Comparison of ENCODE assay signal across 9 cellular contexts in genomic region chr10:4280481-4281206, GRCh38.
DNase-seq lines count a peak whose midpoint lies in the region; ATAC-seq and TF ChIP-seq lines count a peak whose summit lies in the region.
"Had no signal": no experiment of that assay in that cellular context is flagged by ENCODE, and none has a peak within 500 bp of the region (broad histone marks: within the 10 kb centered on the region; RNA-seq: fewer than 3 reads in every experiment).

No MANE protein-coding gene starts in this region.

- peaks cover 53% of the 10 kb centered on the region for H3K4me1 ChIP-seq in left ventricle myocardium inferior
- peaks cover 8% of the 10 kb centered on the region for H3K4me1 ChIP-seq in right cardiac atrium (ENCODE audit: control insufficient read depth, insufficient read depth, low read length)
- H3K4me1 ChIP-seq in mucosa of rectum (ENCODE audit: control insufficient read depth in 2 of 2, insufficient read depth in 2 of 2, low read length in 2 of 2), result peaks cover 22 to 24% of the 10 kb centered on the region in 2 donors
- peaks cover 53% of the 10 kb centered on the region for H3K4me1 ChIP-seq in vagina

- peak overlapping the region; percentile 69 for H3K27ac Mint-ChIP-seq in dendritic cell treated with granulocyte-macrophage colony-stimulating factor and Interleukin-4, amounts not matched to agents 40 ng/mL and 50 ng/mL, for 4 days

- intact Hi-C loops in left ventricle myocardium inferior (cut with micrococcal nuclease) (no loop called here), right cardiac atrium (cut with DNase I) (no loop called here), vagina (cut with DNase I) (no loop called here)
- intact Hi-C loops in dendritic cell treated with granulocyte-macrophage colony-stimulating factor and Interleukin-4, amounts not matched to agents 40 ng/mL and 50 ng/mL, for 4 days (cut with micrococcal nuclease), result no loop called here

- peaks cover 34% of the 10 kb centered on the region for H3K4me1 Mint-ChIP-seq in dendritic cell treated with granulocyte-macrophage colony-stimulating factor and Interleukin-4, amounts not matched to agents 40 ng/mL and 50 ng/mL, for 4 days (ENCODE audit: low read depth)

- H3K9me3 ChIP-seq in left ventricle myocardium inferior (replicated peaks) (no peaks in the 10 kb centered on the region), right cardiac atrium (ENCODE audit: control insufficient read depth, low read length) (no peaks in the 10 kb centered on the region), mucosa of rectum (ENCODE audit: control insufficient read depth in 2 of 2, low read length in 2 of 2) (no peaks in the 10 kb centered on the region), vagina (no peaks in the 10 kb centered on the region)

- TF ChIP-seq CTCF in left ventricle myocardium inferior (IDR thresholded peaks at IDR 0.05; ENCODE audit: borderline replicate concordance), result no peak
- TF ChIP-seq CTCF in vagina (IDR thresholded peaks at IDR 0.05), result no peak

- H3K4me3 Mint-ChIP-seq in dendritic cell treated with granulocyte-macrophage colony-stimulating factor and Interleukin-4, amounts not matched to agents 40 ng/mL and 50 ng/mL, for 4 days, result no peak overlapping the region

- H3K36me3 ChIP-seq in left ventricle myocardium inferior, result no peaks in the 10 kb centered on the region
- no peaks in the 10 kb centered on the region for H3K36me3 ChIP-seq in mucosa of rectum (ENCODE audit: control insufficient read depth in 2 of 2, insufficient read depth in 2 of 2, low read length in 2 of 2)
- no peaks in the 10 kb centered on the region for H3K36me3 ChIP-seq in vagina

- no peak overlapping the region for H3K9ac ChIP-seq in mucosa of rectum (ENCODE audit: low read depth in 1 of 2, low read length in 2 of 2)

- H3K27me3 ChIP-seq in left ventricle myocardium inferior (ENCODE audit: low read depth) (no peaks in the 10 kb centered on the region), right cardiac atrium (ENCODE audit: control insufficient read depth, insufficient read depth) (no peaks in the 10 kb centered on the region), mucosa of rectum (ENCODE audit: control insufficient read depth in 2 of 2, insufficient read depth in 2 of 2, low read length in 2 of 2) (no peaks in the 10 kb centered on the region), vagina (no peaks in the 10 kb centered on the region)

- peaks cover 5% of the 10 kb centered on the region for H3K27me3 Mint-ChIP-seq in dendritic cell treated with granulocyte-macrophage colony-stimulating factor and Interleukin-4, amounts not matched to agents 40 ng/mL and 50 ng/mL, for 4 days

- TF ChIP-seq POLR2A in vagina (IDR thresholded peaks at IDR 0.05), result no peak

- H3K27ac ChIP-seq in left ventricle myocardium inferior (replicated peaks) (peak overlapping the region; percentile 32), right cardiac atrium (ENCODE audit: low read length) (no peak overlapping the region), mucosa of rectum (ENCODE audit: low read depth in 2 of 2, low read length in 2 of 2) (peak overlapping the region; percentile 75 to 80), vagina (peak overlapping the region; percentile 85), caudate nucleus (ENCODE audit: low read depth, low read length) (no peak overlapping the region)

- no peak for ATAC-seq in right cardiac atrium

- DNase-seq in left ventricle myocardium inferior (no peak), right cardiac atrium (no peak), vagina (ENCODE audit: extremely low spot score in 2 of 2) (no peak), caudate nucleus (lab: John Stamatoyannopoulos, UW) (no peak), NCI-H524 (lab: John Stamatoyannopoulos, UW) (no peak), inferior parietal cortex (ENCODE audit: extremely low spot score) (no peak)
- DNase-seq: stimulated activated CD4-positive, alpha-beta T cell treated with anti-CD3 and anti-CD28 coated beads, Interleukin-4, amount 100 ng/mL, for 1 hour had no signal

- WGBS in right cardiac atrium, result 83% methylated on average over 7 of the region's 7 CpGs

- no peaks in the 10 kb centered on the region for H3K36me3 Mint-ChIP-seq in dendritic cell treated with granulocyte-macrophage colony-stimulating factor and Interleukin-4, amounts not matched to agents 40 ng/mL and 50 ng/mL, for 4 days (ENCODE audit: low read depth)

- H3K4me3 ChIP-seq in left ventricle myocardium inferior, result no peak overlapping the region
- no peak overlapping the region for H3K4me3 ChIP-seq in right cardiac atrium (ENCODE audit: low read length)
- no peak overlapping the region for H3K4me3 ChIP-seq in mucosa of rectum (ENCODE audit: low read length in 2 of 2)
- H3K4me3 ChIP-seq in vagina, result no peak overlapping the region

- no peaks in the 10 kb centered on the region for H3K9me3 Mint-ChIP-seq in dendritic cell treated with granulocyte-macrophage colony-stimulating factor and Interleukin-4, amounts not matched to agents 40 ng/mL and 50 ng/mL, for 4 days

Comparison
In these comparisons a context has a peak if more than half of its experiments do, and no peak if none do; other contexts are left out.
1. H3K27ac ChIP-seq: peak in left ventricle myocardium inferior (single experiment), mucosa of rectum (2 of 2) and vagina (single experiment); none in right cardiac atrium (single experiment) and caudate nucleus (single experiment).